ENCODE assay signal across 9 cellular contexts in the genomic region with DNA sequence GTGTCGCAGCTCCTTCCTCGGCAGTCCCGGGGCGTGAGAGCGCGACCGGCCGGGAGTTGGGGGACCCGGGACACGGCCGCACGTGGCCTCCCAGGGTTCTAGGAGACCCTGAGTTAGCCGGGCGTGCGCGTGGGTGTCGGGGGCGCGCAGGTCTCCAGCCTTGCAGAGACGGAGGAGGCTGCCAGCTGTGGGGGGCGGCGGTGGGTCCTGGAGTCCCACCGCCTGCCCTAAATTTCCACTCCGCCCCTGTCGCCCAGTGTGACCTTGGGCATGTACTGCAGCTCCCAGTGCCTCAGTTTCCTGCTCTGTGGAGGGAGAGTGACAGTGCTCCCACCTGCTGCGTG. TPM values are rescaled to one million over a fixed set of nuclear protein-coding genes. Genes with fewer than 3 reads are reported as not detected.
A peak's percentile ranks its signal among the peaks of the same experiment; 100 is the strongest.
DNase-seq lines count a peak whose midpoint lies in the region; ATAC-seq, FAIRE-seq and TF ChIP-seq lines count a peak whose summit lies in the region.
"Had no signal": no experiment of that assay in that cellular context is flagged by ENCODE, and none has a peak within 500 bp of the region (broad histone marks: within the 10 kb centered on the region; RNA-seq: fewer than 3 reads in every experiment).

No MANE protein-coding gene starts in this region.

- peak overlapping the region in 2 of 10 donors; percentile 36 to 78 for H3K27ac ChIP-seq in heart right ventricle
- H3K27ac ChIP-seq in urinary bladder (ENCODE audit: low read depth): no peak overlapping the region

- no peaks in the 10 kb centered on the region for H3K27me3 ChIP-seq in heart right ventricle

- peaks cover 8% of the 10 kb centered on the region for H3K27me3 Mint-ChIP-seq in dendritic cell treated with granulocyte-macrophage colony-stimulating factor and Interleukin-4, amounts not matched to agents 40 ng/mL and 50 ng/mL, for 4 days
- no peaks in the 10 kb centered on the region for H3K27me3 Mint-ChIP-seq in naive B cell

- DNase-seq in heart right ventricle: no peak
- DNase-seq in Right ventricle myocardium inferior (ENCODE audit: missing footprints): no peak
- DNase-seq in naive B cell: no peak
- no peak for DNase-seq in NOMO-1 treated with dmso at 0.1 percent for 144 hours (lab: John Stamatoyannopoulos, UW; ENCODE audit: unreplicated experiment)
- DNase-seq in activated effector memory CD4-positive, alpha-beta T cell treated with Interleukin-2 at 50 U/mL for 16 hours: no peak
- no peak for DNase-seq in GM19239 (ENCODE audit: insufficient read length, low spot score)

- peak overlapping the region; percentile 61 for H3K4me3 Mint-ChIP-seq in dendritic cell treated with granulocyte-macrophage colony-stimulating factor and Interleukin-4, amounts not matched to agents 40 ng/mL and 50 ng/mL, for 4 days
- H3K4me3 Mint-ChIP-seq in naive B cell: peak overlapping the region in 7 of 8 donors; percentile 64 to 89 (median 78)
- H3K4me3 Mint-ChIP-seq: nephron had no signal

- H3K4me3 ChIP-seq in heart right ventricle (peak overlapping the region in 9 of 10 donors; percentile 14 to 48 (median 37)), urinary bladder (ENCODE audit: low read depth, low read length) (peak overlapping the region; percentile 25)

- peak overlapping the region; percentile 66 for H3K27ac Mint-ChIP-seq in dendritic cell treated with granulocyte-macrophage colony-stimulating factor and Interleukin-4, amounts not matched to agents 40 ng/mL and 50 ng/mL, for 4 days
- H3K27ac Mint-ChIP-seq in naive B cell: peak overlapping the region in 2 of 6 donors; percentile 12 to 51
- H3K27ac Mint-ChIP-seq: nephron had no signal

- 37 to 43% methylated on average over 26 of the region's 26 CpGs for WGBS in heart right ventricle, 2 donors
- 34% methylated on average over 26 of the region's 26 CpGs for WGBS in urinary bladder

- peaks cover 0 to 30% (median 10%) of the 10 kb centered on the region in 9 donors for H3K4me1 ChIP-seq in heart right ventricle
- no peaks in the 10 kb centered on the region for H3K4me1 ChIP-seq in urinary bladder (ENCODE audit: insufficient read depth)

- H3K4me1 Mint-ChIP-seq in dendritic cell treated with granulocyte-macrophage colony-stimulating factor and Interleukin-4, amounts not matched to agents 40 ng/mL and 50 ng/mL, for 4 days (ENCODE audit: low read depth): peaks cover 16% of the 10 kb centered on the region
- peaks cover 8 to 13% (median 10%) of the 10 kb centered on the region in 3 donors for H3K4me1 Mint-ChIP-seq in naive B cell
- H3K4me1 Mint-ChIP-seq: nephron had no signal

- H3K36me3 ChIP-seq in heart right ventricle: no peaks in the 10 kb centered on the region
- H3K36me3 ChIP-seq in urinary bladder (ENCODE audit: insufficient read depth): no peaks in the 10 kb centered on the region

- no peak for FAIRE-seq in GM19239 (lab: Jason Lieb, UNC)

- TF ChIP-seq CTCF in heart right ventricle (IDR thresholded peaks at IDR 0.05): no peak

- no peaks in the 10 kb centered on the region for H3K36me3 Mint-ChIP-seq in dendritic cell treated with granulocyte-macrophage colony-stimulating factor and Interleukin-4, amounts not matched to agents 40 ng/mL and 50 ng/mL, for 4 days (ENCODE audit: low read depth)
- no peaks in the 10 kb centered on the region for H3K36me3 Mint-ChIP-seq in naive B cell

- peak in 2 of 8 donors; percentile 4 to 38 for ATAC-seq in heart right ventricle
- no peak for ATAC-seq in Right ventricle myocardium inferior
- ATAC-seq in naive B cell (ENCODE audit: low read depth in 2 of 2): no peak

- H3K9me3 Mint-ChIP-seq in dendritic cell treated with granulocyte-macrophage colony-stimulating factor and Interleukin-4, amounts not matched to agents 40 ng/mL and 50 ng/mL, for 4 days: no peaks in the 10 kb centered on the region
- no peaks in the 10 kb centered on the region for H3K9me3 Mint-ChIP-seq in naive B cell
- H3K9me3 Mint-ChIP-seq: nephron had no signal

- intact Hi-C loops in heart right ventricle (cut with DNase I) (no loop called here), Right ventricle myocardium inferior (cut with DNase I) (no loop called here)
- intact Hi-C loops in dendritic cell treated with granulocyte-macrophage colony-stimulating factor and Interleukin-4, amounts not matched to agents 40 ng/mL and 50 ng/mL, for 4 days (cut with micrococcal nuclease): no loop called here

- H3K9me3 ChIP-seq in heart right ventricle: no peaks in the 10 kb centered on the region

RNA-seq across cellular contexts. Expression of a gene that starts 18.8 kb away (rescaled TPM):
- total RNA-seq in heart right ventricle (10 to 100 TPM; 20.8 to 35.2 (median 26.1) TPM), Right ventricle myocardium inferior (16.3 TPM), urinary bladder (14.4 TPM)
- polyA plus RNA-seq in heart right ventricle (10 to 100 TPM; 21.9 to 28.3 TPM), naive B cell (ENCODE audit: low read depth in 6 of 6) (10 to 100 TPM; 32.1 to 95.4 (median 71.6) TPM), urinary bladder (22.4 TPM)

RNA-seq across cellular contexts. Expression of a gene that starts 52.9 kb away (rescaled TPM):
- total RNA-seq in heart right ventricle (1 to 10 TPM; 1.7 to 6.1 (median 3.5) TPM), Right ventricle myocardium inferior (2.6 TPM), urinary bladder (4.0 TPM)
- polyA plus RNA-seq in heart right ventricle (1 to 10 TPM; 1.4 to 4.7 TPM), naive B cell (ENCODE audit: low read depth in 6 of 6) (1 to 10 TPM in 5 of 6 donors, not detected in 1; 4.8 to 8.4 (median 5.6) TPM), urinary bladder (4.3 TPM)
